In genomic region chr1:35192056-35192852, GRCh38 we compare ENCODE assay signal across 8 cellular contexts. TPM values are rescaled to one million over a fixed set of nuclear protein-coding genes. Genes with fewer than 3 reads are reported as not detected.
DNase-seq lines count a peak whose midpoint lies in the region; ATAC-seq, FAIRE-seq and TF ChIP-seq lines count a peak whose summit lies in the region.

No MANE protein-coding gene starts in this region.

- TF ChIP-seq CTCF in activated B cell treated with CpG ODN at 0.5 μM for 24 hours (IDR thresholded peaks at IDR 0.05) = no peak
- TF ChIP-seq CTCF in bronchial epithelial cell (IDR thresholded peaks at IDR 0.05; ENCODE audit: insufficient read depth, low read length, severe bottlenecking) = peak; percentile 25

- H3K27me3 Mint-ChIP-seq in activated B cell treated with CpG ODN at 0.5 μM for 24 hours = no peaks in the 10 kb centered on the region

- intact Hi-C loops in activated B cell treated with CpG ODN at 0.5 μM for 24 hours (cut with micrococcal nuclease) = loop anchor here (2.0 to 5.0 kb wide), 4 partner anchors 211 to 1845 kb away; partner anchors contain the start of genes KIAA0319L, NCDN and THRAP3

- H3K4me1 Mint-ChIP-seq in activated B cell treated with CpG ODN at 0.5 μM for 24 hours = peaks cover 43% of the 10 kb centered on the region

- DNase-seq in NCI-H2227 (lab: John Stamatoyannopoulos, UW; ENCODE audit: unreplicated experiment) (peak; percentile 92), activated B cell treated with CpG ODN at 0.5 μM for 24 hours (peak; percentile 90), bronchial epithelial cell (ENCODE audit: low read depth) (peak; percentile 46), islet precursor cell (peak; percentile 80)
- DNase-seq in stimulated activated CD4-positive, alpha-beta T cell treated with anti-CD3 and anti-CD28 coated beads, Interleukin-12 subunit alpha, Interleukin-12 subunit beta, amount 100 ng/mL, for 24 hours (ENCODE audit: low read depth in 2 of 2) = peak; percentile 75 to 83

- peaks cover 48% of the 10 kb centered on the region for H3K36me3 Mint-ChIP-seq in activated B cell treated with CpG ODN at 0.5 μM for 24 hours (ENCODE audit: low read depth)

- no peaks in the 10 kb centered on the region for H3K9me3 Mint-ChIP-seq in activated B cell treated with CpG ODN at 0.5 μM for 24 hours

- H3K27ac Mint-ChIP-seq in activated B cell treated with CpG ODN at 0.5 μM for 24 hours = peak overlapping the region; percentile 98

- peak overlapping the region; percentile 87 for H3K4me3 ChIP-seq in bronchial epithelial cell (ENCODE audit: low read depth, low read length)

- no peaks in the 10 kb centered on the region for H3K27me3 ChIP-seq in bronchial epithelial cell (ENCODE audit: control insufficient read depth, insufficient read depth, low read length)

- no peak for FAIRE-seq in bronchial epithelial cell (lab: Jason Lieb, UNC)

- CTCF ChIA-PET in activated B cell treated with CpG ODN at 0.5 μM for 24 hours (lab: Charles Lee) = interaction anchor here (0.6 to 1.0 kb wide), 2 partner anchors 10 to 259 kb away, joined by 3 read pairs; no protein-coding TSS in a partner anchor

- POLR2A ChIA-PET in activated B cell treated with CpG ODN at 0.5 μM for 24 hours (lab: Charles Lee) = interaction anchor here (0.8 to 1.6 kb wide), 13 partner anchors 9 to 332 kb away, joined by 3 to 20 read pairs (median 6); partner anchors contain the start of genes DLGAP3, SMIM12, TMEM35B and ZMYM1

- ATAC-seq in GM18502 (IDR thresholded peaks at IDR 0.05; ENCODE audit: poor library complexity, unreplicated experiment) (peak; percentile 34), HG03039 (IDR thresholded peaks at IDR 0.05; ENCODE audit: unreplicated experiment) (peak; percentile 28), activated B cell treated with CpG ODN at 0.5 μM for 24 hours (ENCODE audit: low read depth) (peak; percentile 49), GM21786 (IDR thresholded peaks at IDR 0.05; ENCODE audit: unreplicated experiment) (no peak)

- peak overlapping the region; percentile 95 for H3K4me3 Mint-ChIP-seq in activated B cell treated with CpG ODN at 0.5 μM for 24 hours

- H3K36me3 ChIP-seq in bronchial epithelial cell (ENCODE audit: control insufficient read depth, insufficient read depth, low read length) = peaks cover 26% of the 10 kb centered on the region

RNA-seq across cellular contexts. Expression of gene SFPQ, which starts 0.7 kb away (rescaled TPM):
- total RNA-seq in activated B cell treated with CpG ODN at 0.5 μM for 24 hours (380 and 429 TPM in 2 replicates), bronchial epithelial cell (147 and 275 TPM in 2 replicates)
